In genomic region chr4:157013656-157014055, GRCh38 we compare ENCODE assay signal across 33 cellular contexts. TPM values are rescaled to one million over a fixed set of nuclear protein-coding genes. Genes with fewer than 3 reads are reported as not detected.
DNase-seq lines count a peak whose midpoint lies in the region; FAIRE-seq and TF ChIP-seq lines count a peak whose summit lies in the region.
"Had no signal": no experiment of that assay in that cellular context is flagged by ENCODE, and none has a peak within 500 bp of the region (broad histone marks: within the 10 kb centered on the region; RNA-seq: fewer than 3 reads in every experiment).

No MANE protein-coding gene starts in this region.

- H3K27ac Mint-ChIP-seq in chondrocyte (ENCODE audit: unreplicated experiment) (no peak overlapping the region), mesothelial cell of epicardium (no peak overlapping the region)
- H3K27ac Mint-ChIP-seq: activated CD4-positive, alpha-beta memory T cell treated with anti-CD3 and anti-CD28 coated beads, Interleukin-2, amount 10 ng/mL, durations not matched to agents 7 days and 5 days; activated T-helper 17 cell treated with anti-CD3 and anti-CD28 coated beads, Interleukin-2, amount 50 U/mL, for 72 hours; nephron; T-helper 17 cell had no signal

- no peak overlapping the region for H4K8ac ChIP-seq in H1 (ENCODE audit: extremely low read depth, insufficient read depth, low read length)
- no peak overlapping the region for H4K8ac ChIP-seq in neuronal stem cell (ENCODE audit: low read depth, low read length)

- H3K27me3 Mint-ChIP-seq in chondrocyte (ENCODE audit: low read depth), result no peaks in the 10 kb centered on the region
- no peaks in the 10 kb centered on the region for H3K27me3 Mint-ChIP-seq in mesothelial cell of epicardium (ENCODE audit: low read depth)
- H3K27me3 Mint-ChIP-seq: activated CD4-positive, alpha-beta memory T cell treated with anti-CD3 and anti-CD28 coated beads, Interleukin-2, amount 10 ng/mL, durations not matched to agents 7 days and 5 days; activated T-helper 17 cell treated with anti-CD3 and anti-CD28 coated beads, Interleukin-2, amount 50 U/mL, for 72 hours; T-helper 17 cell had no signal

- H2BK5ac ChIP-seq in H1 (ENCODE audit: low read depth, low read length) (no peak overlapping the region), neuronal stem cell (ENCODE audit: low read length) (no peak overlapping the region)

- H3K23ac ChIP-seq in H1 (ENCODE audit: insufficient read length) (no peak overlapping the region), neuronal stem cell (ENCODE audit: low read depth, low read length, poor library complexity) (no peak overlapping the region)

- TF ChIP-seq POLR2A in H54 (IDR thresholded peaks at IDR 0.05; ENCODE audit: low read depth, low read length) (no peak), H1 (IDR thresholded peaks at IDR 0.05; ENCODE audit: control extremely low read depth in 1 of 2, low read depth in 2 of 2, low read length in 2 of 2) (no peak)

- H3K9me3 ChIP-seq in H1 (ENCODE audit: insufficient read depth in 2 of 2, low read depth in 1 of 2, low read length in 1 of 2), result no peaks in the 10 kb centered on the region
- no peaks in the 10 kb centered on the region for H3K9me3 ChIP-seq in neuronal stem cell (replicated peaks in 1 of 2; ENCODE audit: control insufficient read depth in 2 of 2, insufficient read depth in 1 of 2, low read depth in 1 of 2, low read length in 2 of 2)
- H3K9me3 ChIP-seq: BLaER1, esophagus squamous epithelium, lower lobe of right lung, mucosa of descending colon, pancreas, upper lobe of right lung had no signal

- H2AFZ ChIP-seq in H1 (ENCODE audit: low read length), result peak overlapping the region; percentile 65; the same call in 1 of the 2 replicates
- peak overlapping the region; percentile 53 for H2AFZ ChIP-seq in neuronal stem cell (ENCODE audit: low read length)
- H2AFZ ChIP-seq: hepatocyte had no signal

- H3K4me3 ChIP-seq in H1 (ENCODE audit: extremely low read depth in 1 of 4, insufficient read depth in 2 of 4, low read depth in 3 of 4, low read length in 4 of 4) (no peak overlapping the region), neuronal stem cell (ENCODE audit: low read length in 2 of 2) (no peak overlapping the region)
- H3K4me3 ChIP-seq: BLaER1, esophagus squamous epithelium, hepatocyte, lower lobe of right lung, mucosa of descending colon, pancreas, SK-N-MC, spleen, upper lobe of right lung had no signal

- FAIRE-seq in H54 (lab: Jason Lieb, UNC) (peak; percentile 11), H1 (lab: Jason Lieb, UNC) (no peak)
- FAIRE-seq: GM12891, pancreas had no signal

- no peaks in the 10 kb centered on the region for H4K20me1 ChIP-seq in H1 (replicated peaks in 1 of 2; ENCODE audit: control insufficient read depth in 1 of 2, insufficient read depth in 2 of 2, low read length in 2 of 2)
- H4K20me1 ChIP-seq: BLaER1 had no signal

- H3K4me2 ChIP-seq in H1 (ENCODE audit: insufficient read depth in 1 of 2, low read depth in 2 of 2, low read length in 2 of 2), result no peak overlapping the region
- no peak overlapping the region for H3K4me2 ChIP-seq in neuronal stem cell (ENCODE audit: insufficient read depth, low read length, poor library complexity, severe bottlenecking)
- H3K4me2 ChIP-seq: BLaER1, hepatocyte had no signal

- H3K14ac ChIP-seq in H1 (ENCODE audit: insufficient read length) (no peak overlapping the region), neuronal stem cell (ENCODE audit: low read length) (no peak overlapping the region)

- H3K4me1 Mint-ChIP-seq in chondrocyte (ENCODE audit: low read depth) (peaks cover 27% of the 10 kb centered on the region), mesothelial cell of epicardium (peaks cover 17% of the 10 kb centered on the region)
- H3K4me1 Mint-ChIP-seq: activated CD4-positive, alpha-beta memory T cell treated with anti-CD3 and anti-CD28 coated beads, Interleukin-2, amount 10 ng/mL, durations not matched to agents 7 days and 5 days; activated T-helper 17 cell treated with anti-CD3 and anti-CD28 coated beads, Interleukin-2, amount 50 U/mL, for 72 hours; nephron; T-helper 17 cell had no signal

- H3K36me3 Mint-ChIP-seq in chondrocyte (ENCODE audit: low read depth) (no peaks in the 10 kb centered on the region), mesothelial cell of epicardium (no peaks in the 10 kb centered on the region)

- TF ChIP-seq RAD21 in H1 (IDR thresholded peaks at IDR 0.05 in 1 of 2, conservative IDR thresholded peaks at IDR 0.05 in 1 of 2; ENCODE audit: low read depth in 2 of 2, low read length in 2 of 2), result no peak

- no peak for TF ChIP-seq EP300 in H1 (IDR thresholded peaks at IDR 0.05; ENCODE audit: borderline replicate concordance in 1 of 2, low read depth in 2 of 2, low read length in 2 of 2)

- no peak overlapping the region for H3K56ac ChIP-seq in H1 (replicated peaks; ENCODE audit: insufficient read length, low read depth, low read length)

- CTCF ChIA-PET in H1 (lab: Charles Lee; ENCODE audit: partially characterized antibody), result interaction anchor here (0.9 to 1.5 kb wide), 3 partner anchors 15 to 32 kb away, joined by 3 to 4 read pairs (median 4); no protein-coding TSS in a partner anchor

- no peaks in the 10 kb centered on the region for H3K79me1 ChIP-seq in H1 (ENCODE audit: low read depth, low read length)
- H3K79me1 ChIP-seq in neuronal stem cell (ENCODE audit: low read depth, low read length), result no peaks in the 10 kb centered on the region

- no peak overlapping the region for H3K18ac ChIP-seq in H1 (ENCODE audit: extremely low read depth, low read length)
- no peak overlapping the region for H3K18ac ChIP-seq in neuronal stem cell (ENCODE audit: low read length)

- H3K4me3 Mint-ChIP-seq in chondrocyte (ENCODE audit: unreplicated experiment) (no peak overlapping the region), mesothelial cell of epicardium (no peak overlapping the region)
- H3K4me3 Mint-ChIP-seq: activated CD4-positive, alpha-beta memory T cell treated with anti-CD3 and anti-CD28 coated beads, Interleukin-2, amount 10 ng/mL, durations not matched to agents 7 days and 5 days; activated T-helper 17 cell treated with anti-CD3 and anti-CD28 coated beads, Interleukin-2, amount 50 U/mL, for 72 hours; nephron; T-helper 17 cell had no signal

- H3K9me3 Mint-ChIP-seq in chondrocyte (ENCODE audit: low read depth) (no peaks in the 10 kb centered on the region), mesothelial cell of epicardium (peaks cover 5% of the 10 kb centered on the region)
- H3K9me3 Mint-ChIP-seq: activated CD4-positive, alpha-beta memory T cell treated with anti-CD3 and anti-CD28 coated beads, Interleukin-2, amount 10 ng/mL, durations not matched to agents 7 days and 5 days; nephron had no signal

- H2BK15ac ChIP-seq in H1 (ENCODE audit: low read length) (no peak overlapping the region), neuronal stem cell (ENCODE audit: low read length) (no peak overlapping the region)

- H2BK12ac ChIP-seq in H1 (ENCODE audit: low read depth, low read length), result 0 out of 2 replicates have a peak overlapping the region, but pooled peaks have one; percentile 34
- H2BK12ac ChIP-seq in neuronal stem cell (ENCODE audit: low read length), result no peak overlapping the region

- POLR2A ChIA-PET in H1 (lab: Charles Lee; ENCODE audit: partially characterized antibody), result no interaction called here

- TF ChIP-seq CTCF in H1 (IDR thresholded peaks at IDR 0.05; ENCODE audit: control extremely low read depth in 1 of 3, insufficient read depth in 1 of 3, low read depth in 1 of 3, low read length in 3 of 3), result no peak
- no peak for TF ChIP-seq CTCF in chondrocyte (IDR thresholded peaks at IDR 0.05)
- TF ChIP-seq CTCF in mesothelial cell of epicardium (IDR thresholded peaks at IDR 0.05; ENCODE audit: unreplicated experiment), result no peak

- H3K4ac ChIP-seq in H1 (replicated peaks; ENCODE audit: insufficient read length, low read depth, low read length) (no peak overlapping the region), neuronal stem cell (ENCODE audit: low read length) (no peak overlapping the region)

- H3K79me2 ChIP-seq in H1 (ENCODE audit: control insufficient read depth in 1 of 2, insufficient read depth in 2 of 2, low read length in 2 of 2), result no peaks in the 10 kb centered on the region
- H3K79me2 ChIP-seq: hepatocyte had no signal

- no peak overlapping the region for H2BK120ac ChIP-seq in H1 (replicated peaks; ENCODE audit: low read depth, low read length)
- H2BK120ac ChIP-seq in neuronal stem cell (ENCODE audit: low read depth, low read length), result no peak overlapping the region

- no peak overlapping the region for H4K91ac ChIP-seq in H1 (replicated peaks; ENCODE audit: insufficient read length, low read length)
- no peak overlapping the region for H4K91ac ChIP-seq in neuronal stem cell (ENCODE audit: low read depth, low read length, poor library complexity)

- DNase-seq in H54 (ENCODE audit: insufficient read length, low spot score), result no peak
- peak; percentile 85 for DNase-seq in NCI-H446 treated with DMSO at 0.1 percent for 48 hours (lab: John Stamatoyannopoulos, UW)
- DNase-seq in H1 (ENCODE audit: low read depth in 1 of 2, low spot score in 2 of 2), result no peak
- DNase-seq in neuronal stem cell (ENCODE audit: low spot score), result no peak
- DNase-seq in chondrocyte (ENCODE audit: low spot score), result no peak
- no peak for DNase-seq in activated CD4-positive, alpha-beta T cell treated with anti-CD3 and anti-CD28 coated beads, Interleukin-2, amount 50 U/mL, for 1 hour
- no peak for DNase-seq in mesothelial cell of epicardium (ENCODE audit: low spot score in 2 of 2, unreplicated experiment in 2 of 2)
- DNase-seq in activated T-cell treated with anti-CD3 and anti-CD28 coated beads, Interleukin-2, amount 50 U/mL, for 48 hours, result no peak
- DNase-seq: activated CD4-positive, alpha-beta memory T cell treated with anti-CD3 and anti-CD28 coated beads, Interleukin-2, amount 10 ng/mL, durations not matched to agents 7 days and 5 days; activated naive CD4-positive, alpha-beta T cell treated with anti-CD3 and anti-CD28 coated beads, Interleukin-2, amount 50 U/mL, for 16 hours; anterior cingulate cortex; dermis blood vessel endothelial cell; esophagus squamous epithelium; lower lobe of right lung; mucosa of descending colon; NCI-H1105; NCI-H187 treated with DMSO at 0.1 percent for 48 hours; NCI-H2171 treated with DMSO at 0.1 percent for 48 hours; NCI-H524 treated with DMSO at 0.1 percent for 48 hours; OCI-M1; pancreas; right cardiac atrium; spleen; stimulated activated CD4-positive, alpha-beta T cell treated with anti-CD3 and anti-CD28 coated beads, Interleukin-2, amount 100 ng/mL, for 24 hours; stimulated activated naive CD8-positive, alpha-beta T cell treated with anti-CD3 and anti-CD28 coated beads, Interleukin-15, Interleukin-2, amounts not matched to agents 100 U/mL and 50 U/mL, for 24 hours; T-helper 17 cell; upper lobe of right lung had no signal

- H4K5ac ChIP-seq in H1 (ENCODE audit: insufficient read length, low read depth, low read length), result no peak overlapping the region

- H2AK5ac ChIP-seq in H1 (ENCODE audit: low read depth, low read length), result no peak overlapping the region
- no peak overlapping the region for H2AK5ac ChIP-seq in neuronal stem cell (ENCODE audit: low read depth, low read length)

- H2BK20ac ChIP-seq in H1 (ENCODE audit: low read length), result no peak overlapping the region

- 99% methylated on average over 4 of the region's 4 CpGs; no CpG with 5 or more reads in 1 of the 2 experiments for WGBS in H1 (ENCODE audit: extremely low coverage in 1 of 2, insufficient coverage in 1 of 2, insufficient read length in 1 of 2, insufficient replicate concordance in 2 of 2, low coverage in 1 of 2, low lambda C conversion rate in 2 of 2, missing lambda C conversion rate in 1 of 2), 2 experiments
- no CpG with 5 or more reads among the region's 4 CpGs for WGBS in neuronal stem cell (ENCODE audit: extremely low coverage in 2 of 2, insufficient read length in 2 of 2, insufficient replicate concordance in 1 of 2), 2 donors

- H3K9ac ChIP-seq in H1 (replicated peaks in 1 of 4; ENCODE audit: extremely low read depth in 1 of 4, low read depth in 3 of 4, low read length in 3 of 4) (no peak overlapping the region), neuronal stem cell (ENCODE audit: low read depth, low read length, poor library complexity) (no peak overlapping the region)
- H3K9ac ChIP-seq: BLaER1 had no signal

- H3K36me3 ChIP-seq in H1 (ENCODE audit: control insufficient read depth in 2 of 4, insufficient read depth in 4 of 4, low read length in 3 of 4) (no peaks in the 10 kb centered on the region), neuronal stem cell (replicated peaks in 1 of 2; ENCODE audit: control insufficient read depth in 2 of 2, insufficient read depth in 2 of 2, low read length in 2 of 2) (no peaks in the 10 kb centered on the region)
- H3K36me3 ChIP-seq: BLaER1, esophagus squamous epithelium, lower lobe of right lung, pancreas, spleen, upper lobe of right lung had no signal

- H3K23me2 ChIP-seq in H1 (ENCODE audit: low read depth, low read length), result no peaks in the 10 kb centered on the region

- H3K27ac ChIP-seq in H1 (ENCODE audit: low read depth, low read length) (no peak overlapping the region), neuronal stem cell (replicated peaks; ENCODE audit: low read length) (no peak overlapping the region)
- H3K27ac ChIP-seq: BLaER1, esophagus squamous epithelium, hepatocyte, lower lobe of right lung, pancreas, SK-N-MC, spleen, upper lobe of right lung had no signal

- H3K27me3 ChIP-seq in H1 (replicated peaks in 1 of 4; ENCODE audit: control insufficient read depth in 3 of 4, extremely low read depth in 1 of 4, insufficient read depth in 3 of 4, low read length in 3 of 4) (peaks cover 0 to 1% (median 0%) of the 10 kb centered on the region in 4 experiments; a peak in 1 of 7 replicates), neuronal stem cell (ENCODE audit: control insufficient read depth in 3 of 3, insufficient read depth in 3 of 3, low read depth in 1 of 3, low read length in 3 of 3) (no peaks in the 10 kb centered on the region)
- H3K27me3 ChIP-seq: BLaER1, esophagus squamous epithelium, hepatocyte, pancreas, spleen, upper lobe of right lung had no signal

- H3K4me1 ChIP-seq in H1 (replicated peaks in 1 of 4; ENCODE audit: control insufficient read depth in 3 of 4, insufficient read depth in 4 of 4, low read length in 3 of 4) (peaks cover 4 to 8% (median 5%) of the 10 kb centered on the region in 4 experiments; a peak in 4 of 7 replicates), neuronal stem cell (ENCODE audit: control insufficient read depth in 2 of 2, insufficient read depth in 1 of 2, low read depth in 1 of 2, low read length in 2 of 2) (peaks cover 0 to 11% of the 10 kb centered on the region in 2 donors)
- H3K4me1 ChIP-seq: BLaER1, esophagus squamous epithelium, lower lobe of right lung, pancreas, spleen, upper lobe of right lung had no signal

RNA-seq across cellular contexts. Expression of gene PDGFC, which starts 42.1 kb away (rescaled TPM):
- 2.1 and 2.7 TPM in 2 replicates for total RNA-seq in H1 (2021; fragmentation: NEBNext Ultra II Directional; extraction: Animal tissue kit (Norgen Biotek cat#: 25700))
- polyA plus RNA-seq in H1 (2011; rRNA removed), result 0.46 and 0.65 TPM in 2 replicates
- 0.57 TPM for polyA plus RNA-seq in H1 (2011; cell fraction: cytosol; rRNA removed)
- 1.4 TPM for polyA plus RNA-seq in H1 (2011; cell fraction: nucleus; rRNA removed)
- 0.71 to 3.5 TPM (median 2.1 TPM) in 4 replicates for polyA plus RNA-seq in H1 (2012, experiment 1 of 2)
- polyA plus RNA-seq in H1 (2012, experiment 2 of 2), result 0.30 TPM
- polyA plus RNA-seq in H1 (2013, experiment 1 of 2), result 2.0 TPM
- 1.7 TPM for polyA plus RNA-seq in H1 (2013, experiment 2 of 2)
- 2.7 and 2.9 TPM in 2 replicates for polyA minus RNA-seq in H1 (2011; rRNA and poly(A)+ RNA removed)
- polyA minus RNA-seq in H1 (2011; cell fraction: cytosol; rRNA and poly(A)+ RNA removed), result 4.8 TPM
- 5.1 TPM for polyA minus RNA-seq in H1 (2011; cell fraction: nucleus; rRNA and poly(A)+ RNA removed)
- polyA plus RNA-seq in neuronal stem cell (2013, experiment 1 of 2), result 3.4 TPM
- polyA plus RNA-seq in neuronal stem cell (2013, experiment 2 of 2), result 3.7 TPM
- total RNA-seq in chondrocyte (70.0 to 131 TPM (median 70.9 TPM) in 3 replicates), mesothelial cell of epicardium (80.5 to 86.0 TPM (median 83.5 TPM) in 3 replicates)
- total RNA-seq: activated CD4-positive, alpha-beta memory T cell treated with anti-CD3 and anti-CD28 coated beads, Interleukin-2, amount 10 ng/mL, durations not matched to agents 7 days and 5 days; activated T-helper 17 cell treated with anti-CD3 and anti-CD28 coated beads, Interleukin-2, amount 50 U/mL, for 72 hours had no signal

Comparison
In these comparisons a context has a peak if more than half of its experiments do, and no peak if none do; other contexts are left out.
1. RNA of gene PDGFC, which starts 42.1 kb away (total RNA-seq): 80.5 to 86.0 TPM in mesothelial cell of epicardium and 70.0 to 131 TPM in chondrocyte; 2.1 to 2.7 TPM in H1; every median in the first group is over 10 times any median in the second.